In the genomic region with DNA sequence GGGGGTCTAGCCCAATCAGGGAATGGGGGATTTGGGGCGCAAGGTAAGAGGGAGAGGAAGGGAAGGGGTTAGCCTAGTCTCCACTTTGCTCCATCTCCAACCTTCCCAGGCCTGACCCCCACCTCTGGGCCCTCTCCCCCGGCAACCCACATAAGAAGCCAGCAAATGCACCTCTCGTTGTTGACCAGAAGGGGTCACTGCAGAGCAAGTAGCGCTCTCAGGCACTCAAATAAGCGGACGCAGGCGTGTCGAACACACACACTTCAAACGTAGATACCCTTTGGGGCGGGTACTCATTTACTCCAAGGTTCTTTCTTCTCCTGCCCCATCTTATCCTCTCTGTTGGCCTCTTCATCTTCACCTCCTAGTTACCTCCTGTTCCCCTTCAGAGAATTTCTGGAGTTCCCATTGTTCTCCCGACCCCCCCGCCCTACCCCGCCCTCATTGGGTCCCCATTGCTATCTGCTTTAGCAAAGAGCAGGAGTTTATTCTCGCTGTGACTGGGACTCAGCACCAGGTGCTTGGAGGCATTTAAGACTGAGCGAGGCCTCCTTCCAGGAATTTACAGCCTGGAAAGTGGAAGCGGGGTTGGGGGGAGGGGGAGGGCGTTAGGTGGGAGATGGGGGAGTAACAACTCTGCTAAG, we compare ENCODE assay signal across 8 cellular contexts.
DNase-seq lines count a peak whose midpoint lies in the region; ATAC-seq and TF ChIP-seq lines count a peak whose summit lies in the region.

No MANE protein-coding gene starts in this region.

- in situ Hi-C loops in astrocyte of the spinal cord (cut with HindIII; ENCODE audit: low sequenced_read_pairs): no loop called here

- ATAC-seq in HG03175 (IDR thresholded peaks at IDR 0.05; ENCODE audit: unreplicated experiment) (peak; percentile 53), HG02970 (IDR thresholded peaks at IDR 0.05; ENCODE audit: low FRiP score, unreplicated experiment) (no peak)

- TF ChIP-seq CTCF in astrocyte of the spinal cord (IDR thresholded peaks at IDR 0.05; ENCODE audit: low read depth, low read length): peak; percentile 56

- no peak overlapping the region for H3K4me3 ChIP-seq in astrocyte of the spinal cord (ENCODE audit: low read depth, low read length)

- DNase-seq in ELR (ENCODE audit: low read depth) (peak; percentile 32), NCI-H510A (lab: John Stamatoyannopoulos, UW) (peak; percentile 73), astrocyte of the spinal cord (ENCODE audit: low read depth, low spot score) (peak; percentile 4), iPS-NIHi11 (ENCODE audit: low spot score) (peak; percentile 87), stromal cell of bone marrow (ENCODE audit: low read depth) (peak; percentile 4), OCI-M2 (lab: John Stamatoyannopoulos, UW; ENCODE audit: unreplicated experiment) (no peak)
